ENCODE assay signal across 8 cellular contexts in the genomic region with DNA sequence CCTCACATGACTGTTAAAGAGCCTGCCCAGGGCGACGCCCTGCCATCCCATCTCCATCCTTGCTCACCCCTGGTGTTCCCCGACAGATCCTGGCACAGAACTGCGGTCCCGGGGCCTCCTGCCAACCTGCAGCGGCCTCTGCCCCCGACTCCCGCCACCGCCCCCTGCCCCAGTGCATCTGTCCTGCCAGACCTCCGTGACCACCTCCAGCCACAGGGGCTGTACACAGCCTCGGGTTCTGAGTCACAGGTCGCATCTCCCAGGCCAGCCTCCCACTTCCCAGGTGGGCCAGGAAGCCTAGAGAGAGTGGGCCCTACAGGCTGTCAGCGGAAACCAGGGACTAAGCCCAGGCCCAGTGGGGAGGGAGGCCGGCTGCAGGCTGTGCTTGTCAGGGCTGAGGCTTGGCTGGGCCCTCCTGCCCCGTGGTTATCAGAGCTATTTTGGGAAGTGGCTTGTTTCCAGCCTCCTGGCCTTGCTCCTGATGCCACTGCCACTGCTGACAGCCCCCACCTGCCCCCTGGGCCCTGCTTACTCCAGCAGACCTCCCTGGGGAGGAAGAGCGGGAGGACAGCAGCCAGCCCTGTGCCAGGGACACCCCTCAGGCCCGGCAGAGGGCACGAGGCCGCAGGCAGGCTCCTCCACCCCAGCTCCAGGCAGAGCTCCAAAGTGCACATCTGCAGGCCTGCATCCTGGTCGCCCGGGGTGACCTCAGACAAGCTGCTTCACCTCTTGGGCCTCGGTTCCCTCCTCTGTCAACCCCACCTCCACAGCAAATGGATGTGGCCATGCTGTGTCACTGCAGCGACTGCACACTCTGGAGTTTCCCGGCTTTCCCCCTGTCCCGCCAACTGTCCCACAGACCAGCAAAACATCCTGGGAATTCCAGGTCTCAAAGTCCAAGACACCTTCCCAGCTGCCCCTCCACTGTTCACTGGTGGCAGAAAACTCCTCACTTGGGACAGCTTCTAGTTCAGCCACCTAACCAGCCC.
DNase-seq lines count a peak whose midpoint lies in the region; ATAC-seq and TF ChIP-seq lines count a peak whose summit lies in the region.
"Not testable (repeated sequence)": the region's sequence is repeated elsewhere in the genome, so short reads cannot be mapped to it uniquely, and the experiment has no call there.

No MANE protein-coding gene starts in this region.

- H3K4me1 Mint-ChIP-seq in activated CD4-positive, alpha-beta T cell treated with anti-CD3 and anti-CD28 coated beads, Interleukin-2, amount 10 ng/mL, durations not matched to agents 24 days and 14 days; osteocyte (ENCODE audit: unreplicated experiment): not testable (repeated sequence)
- peaks cover 20% of the 10 kb centered on the region for H3K4me1 Mint-ChIP-seq in stimulated activated memory B cell treated with anti-CD40 and anti-IgM and Interleukin-4, amounts not matched to agents 10 μg/mL and 1 μg/mL and 100 μg/mL, for 72 hours

- not testable (repeated sequence) for TF ChIP-seq POLR2A in heart left ventricle (IDR thresholded peaks at IDR 0.05)

- intact Hi-C loops in activated CD4-positive, alpha-beta T cell treated with anti-CD3 and anti-CD28 coated beads, Interleukin-2, amount 10 ng/mL, durations not matched to agents 24 days and 14 days (cut with micrococcal nuclease); heart left ventricle (cut with DNase I): not testable (repeated sequence)

- WGBS in heart left ventricle, 4 donors, result 27 to 44% (median 35%) methylated on average over 21 to 25 of the region's 25 CpGs

- peaks cover 0 to 20% (median 12%) of the 10 kb centered on the region in 12 donors for H3K4me1 ChIP-seq in heart left ventricle

- DNase-seq in AG08396 (ENCODE audit: low spot score) (peak; percentile 16), M059J (ENCODE audit: low read depth) (peak; percentile 6), ecto neural progenitor cell (ENCODE audit: low spot score) (peak; percentile 41), heart left ventricle (peak; percentile 75 to 88 (median 85)), osteocyte (ENCODE audit: extremely low spot score, unreplicated experiment) (peak; percentile 85)
- DNase-seq in activated CD4-positive, alpha-beta T cell treated with anti-CD3 and anti-CD28 coated beads, Interleukin-2, amount 10 ng/mL, durations not matched to agents 24 days and 14 days, result peak; percentile 55
- DNase-seq in left lobe of liver (ENCODE audit: low spot score), result not testable (repeated sequence)

- H3K9me3 ChIP-seq in heart left ventricle, result not testable (repeated sequence)

- H3K4me3 Mint-ChIP-seq in activated CD4-positive, alpha-beta T cell treated with anti-CD3 and anti-CD28 coated beads, Interleukin-2, amount 10 ng/mL, durations not matched to agents 24 days and 14 days; osteocyte (ENCODE audit: unreplicated experiment); stimulated activated memory B cell treated with anti-CD40 and anti-IgM and Interleukin-4, amounts not matched to agents 10 μg/mL and 1 μg/mL and 100 μg/mL, for 72 hours: not testable (repeated sequence)

- ATAC-seq in heart left ventricle (peak; percentile 89 to 97 (median 92)), left lobe of liver (peak; percentile 37)
- ATAC-seq in stimulated activated memory B cell treated with anti-CD40 and anti-IgM and Interleukin-4, amounts not matched to agents 10 μg/mL and 1 μg/mL and 100 μg/mL, for 72 hours, result peak; percentile 3

- H3K27ac Mint-ChIP-seq in activated CD4-positive, alpha-beta T cell treated with anti-CD3 and anti-CD28 coated beads, Interleukin-2, amount 10 ng/mL, durations not matched to agents 24 days and 14 days; osteocyte (ENCODE audit: unreplicated experiment): not testable (repeated sequence)
- peak overlapping the region; percentile 47 for H3K27ac Mint-ChIP-seq in stimulated activated memory B cell treated with anti-CD40 and anti-IgM and Interleukin-4, amounts not matched to agents 10 μg/mL and 1 μg/mL and 100 μg/mL, for 72 hours

- not testable (repeated sequence) for H3K9me3 Mint-ChIP-seq in activated CD4-positive, alpha-beta T cell treated with anti-CD3 and anti-CD28 coated beads, Interleukin-2, amount 10 ng/mL, durations not matched to agents 24 days and 14 days; osteocyte (ENCODE audit: unreplicated experiment); stimulated activated memory B cell treated with anti-CD40 and anti-IgM and Interleukin-4, amounts not matched to agents 10 μg/mL and 1 μg/mL and 100 μg/mL, for 72 hours

- not testable (repeated sequence) for TF ChIP-seq CTCF in heart left ventricle (IDR thresholded peaks at IDR 0.05); osteocyte (IDR thresholded peaks at IDR 0.05)

- peak overlapping the region in 8 of 12 donors; percentile 46 to 78 (median 60) for H3K27ac ChIP-seq in heart left ventricle

- not testable (repeated sequence) for H3K27me3 ChIP-seq in heart left ventricle

- H3K27me3 Mint-ChIP-seq in activated CD4-positive, alpha-beta T cell treated with anti-CD3 and anti-CD28 coated beads, Interleukin-2, amount 10 ng/mL, durations not matched to agents 24 days and 14 days; osteocyte (ENCODE audit: unreplicated experiment); stimulated activated memory B cell treated with anti-CD40 and anti-IgM and Interleukin-4, amounts not matched to agents 10 μg/mL and 1 μg/mL and 100 μg/mL, for 72 hours: not testable (repeated sequence)

- not testable (repeated sequence) for H3K4me3 ChIP-seq in heart left ventricle

- H3K36me3 ChIP-seq in heart left ventricle, result not testable (repeated sequence)

- not testable (repeated sequence) for H3K36me3 Mint-ChIP-seq in activated CD4-positive, alpha-beta T cell treated with anti-CD3 and anti-CD28 coated beads, Interleukin-2, amount 10 ng/mL, durations not matched to agents 24 days and 14 days (ENCODE audit: low read depth); osteocyte (ENCODE audit: unreplicated experiment); stimulated activated memory B cell treated with anti-CD40 and anti-IgM and Interleukin-4, amounts not matched to agents 10 μg/mL and 1 μg/mL and 100 μg/mL, for 72 hours

Comparison
In these comparisons a context has a peak if more than half of its experiments do, and no peak if none do; other contexts are left out.
1. ATAC-seq: peak in every context shown above with its lines; median percentile 92 in heart left ventricle; 37 in left lobe of liver; 3 in stimulated activated memory B cell treated with anti-CD40 and anti-IgM and Interleukin-4, amounts not matched to agents 10 μg/mL and 1 μg/mL and 100 μg/mL, for 72 hours.